In genomic region chr1:200409203-200409760, GRCh38 we compare ENCODE assay signal across 1 cellular context.
TF ChIP-seq lines count a peak whose summit lies in the region.

No MANE protein-coding gene starts in this region.

TF ChIP-seq in endothelial cell of umbilical vein, 7 proteins besides CTCF, POLR2A, EP300 and RAD21:
- no peak for TF ChIP-seq FOS (IDR thresholded peaks at IDR 0.05; ENCODE audit: borderline replicate concordance, insufficient read depth, low read length)
- TF ChIP-seq MAX (IDR thresholded peaks at IDR 0.05; ENCODE audit: insufficient read depth, insufficient read length), result no peak
- no peak for TF ChIP-seq GATA2 (IDR thresholded peaks at IDR 0.05; ENCODE audit: insufficient read depth, insufficient read length, low read depth, low read length)
- TF ChIP-seq POLR2AphosphoS5 (IDR thresholded peaks at IDR 0.05; ENCODE audit: insufficient read depth, low read depth, low read length), result no peak
- TF ChIP-seq EZH2 (IDR thresholded peaks at IDR 0.05; ENCODE audit: borderline replicate concordance, low read depth, low read length, severe bottlenecking), result no peak
- no peak for TF ChIP-seq MYC (IDR thresholded peaks at IDR 0.05; ENCODE audit: low read depth, low read length)
- no peak for TF ChIP-seq JUN (IDR thresholded peaks at IDR 0.05; ENCODE audit: borderline replicate concordance, insufficient read depth, insufficient read length, low read depth)
